In the genomic region with DNA sequence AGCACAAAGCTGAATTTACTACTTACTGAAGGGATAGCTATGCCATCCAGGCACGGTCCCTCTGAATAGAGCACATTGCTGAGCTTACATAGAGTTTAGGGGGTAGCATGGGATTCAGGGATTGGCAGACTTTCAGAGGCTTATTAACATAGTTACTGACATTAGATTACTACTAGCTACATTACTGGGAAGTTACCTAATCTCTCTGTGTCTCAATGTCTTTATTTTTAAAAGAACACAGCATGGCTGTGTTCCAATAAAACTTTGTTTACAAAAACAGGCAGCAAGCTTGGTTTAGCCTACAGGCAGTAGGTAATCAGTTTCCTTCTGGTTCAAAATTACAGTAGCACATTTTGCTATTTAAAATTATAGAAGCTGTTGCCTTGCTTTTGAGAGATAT, we compare ENCODE assay signal across 21 cellular contexts. TPM values are rescaled to one million over a fixed set of nuclear protein-coding genes. Genes with fewer than 3 reads are reported as not detected.
A peak's percentile ranks its signal among the peaks of the same experiment; 100 is the strongest.
DNase-seq lines count a peak whose midpoint lies in the region; ATAC-seq, FAIRE-seq and TF ChIP-seq lines count a peak whose summit lies in the region.
"Had no signal": no experiment of that assay in that cellular context is flagged by ENCODE, and none has a peak within 500 bp of the region (broad histone marks: within the 10 kb centered on the region; RNA-seq: fewer than 3 reads in every experiment).

No MANE protein-coding gene starts in this region.

- H3K36me3 ChIP-seq in keratinocyte (ENCODE audit: control insufficient read depth in 2 of 2, extremely low read depth in 1 of 2, insufficient read depth in 2 of 2, low read length in 2 of 2), result no peaks in the 10 kb centered on the region
- H3K36me3 ChIP-seq: breast epithelium, transverse colon had no signal

- no peak overlapping the region for H3K4me3 Mint-ChIP-seq in CD4-positive, alpha-beta T cell
- H3K4me3 Mint-ChIP-seq: activated T-cell treated with anti-CD3 and anti-CD28 coated beads, Interleukin-2, amount 50 U/mL, for 4 hours; stimulated activated memory B cell treated with anti-CD40 and anti-IgM and Interleukin-4, amounts not matched to agents 10 μg/mL and 1 μg/mL and 100 μg/mL, for 72 hours had no signal

- CTCF ChIA-PET in CD4-positive, alpha-beta T cell (lab: Charles Lee), result no interaction called here

- DNase-seq in Right ventricle myocardium superior (no peak), cardiac septum (ENCODE audit: low spot score) (no peak), astrocyte of the hippocampus (ENCODE audit: low read depth, low spot score) (peak; percentile 57), keratinocyte (ENCODE audit: low read depth, low spot score) (no peak), dermis blood vessel endothelial cell (no peak)
- no peak for DNase-seq in CD4-positive, alpha-beta T cell
- DNase-seq: activated CD4-positive, alpha-beta T cell treated with anti-CD3 and anti-CD28 coated beads, Interleukin-2, amount 50 U/mL, for 48 hours; activated T-cell treated with anti-CD3 and anti-CD28 coated beads, Interleukin-2, amount 50 U/mL, for 4 hours; effector CD8-positive, alpha-beta T cell; foreskin keratinocyte; midbrain; NCI-H1436 treated with DMSO at 0.1 percent for 48 hours; NCI-H446 treated with DMSO at 0.1 percent for 48 hours; PC-3; transverse colon had no signal

- no peak overlapping the region for H3K27ac ChIP-seq in keratinocyte (ENCODE audit: control insufficient read depth, insufficient read depth, low read length)
- no peak overlapping the region for H3K27ac ChIP-seq in CD4-positive, alpha-beta T cell (ENCODE audit: low read depth, low read length)
- H3K27ac ChIP-seq: breast epithelium, foreskin keratinocyte, skin epidermis, transverse colon had no signal

- H3K36me3 Mint-ChIP-seq in CD4-positive, alpha-beta T cell (ENCODE audit: low read depth), result no peaks in the 10 kb centered on the region
- H3K36me3 Mint-ChIP-seq: stimulated activated memory B cell treated with anti-CD40 and anti-IgM and Interleukin-4, amounts not matched to agents 10 μg/mL and 1 μg/mL and 100 μg/mL, for 72 hours had no signal

- H3K4me1 Mint-ChIP-seq in CD4-positive, alpha-beta T cell (ENCODE audit: low read depth), result peaks cover 23% of the 10 kb centered on the region

- POLR2A ChIA-PET in CD4-positive, alpha-beta T cell (lab: Charles Lee), result interaction anchor here (0.9 kb wide), 1 partner anchor 279 kb away, joined by 3 read pairs; a partner anchor contains a TSS

- H3K4me1 ChIP-seq in keratinocyte (ENCODE audit: control insufficient read depth, extremely low read depth, insufficient read depth, low read length), result no peaks in the 10 kb centered on the region
- H3K4me1 ChIP-seq: breast epithelium had no signal

- H3K9me3 ChIP-seq in keratinocyte (ENCODE audit: control insufficient read depth, low read depth, low read length), result no peaks in the 10 kb centered on the region
- H3K9me3 ChIP-seq in CD4-positive, alpha-beta T cell (ENCODE audit: control insufficient read depth, low read length), result no peaks in the 10 kb centered on the region
- H3K9me3 ChIP-seq: breast epithelium, transverse colon had no signal

- H2AFZ ChIP-seq in keratinocyte (ENCODE audit: control insufficient read depth, low read length), result no peak overlapping the region

- H3K9ac ChIP-seq in keratinocyte (ENCODE audit: control insufficient read depth, extremely low read depth, insufficient read depth, low read length), result no peak overlapping the region

- H4K20me1 ChIP-seq in keratinocyte (ENCODE audit: control insufficient read depth, extremely low read depth, insufficient read depth, low read length), result no peaks in the 10 kb centered on the region

- peak; percentile 51 for ATAC-seq in Right ventricle myocardium superior (ENCODE audit: poor library complexity)
- ATAC-seq in HG02763 (IDR thresholded peaks at IDR 0.05; ENCODE audit: unreplicated experiment), result no peak
- no peak for ATAC-seq in CD4-positive, alpha-beta T cell (ENCODE audit: poor library complexity)
- ATAC-seq in GM19328 (IDR thresholded peaks at IDR 0.05; ENCODE audit: unreplicated experiment), result no peak
- ATAC-seq: activated naive CD4-positive, alpha-beta T cell treated with anti-CD3 and anti-CD28 coated beads, Interleukin-2, amount 50 U/mL, for 72 hours; activated T-cell treated with anti-CD3 and anti-CD28 coated beads, Interleukin-2, amount 50 U/mL, for 4 hours; foreskin keratinocyte; PC-3; stimulated activated memory B cell treated with anti-CD40 and anti-IgM and Interleukin-4, amounts not matched to agents 10 μg/mL and 1 μg/mL and 100 μg/mL, for 72 hours had no signal

- no peak for TF ChIP-seq CTCF in keratinocyte (optimal IDR thresholded peaks at IDR 0.05 in 1 of 3, IDR thresholded peaks at IDR 0.05 in 1 of 3, conservative IDR thresholded peaks at IDR 0.05 in 1 of 3; ENCODE audit: extremely low read depth in 1 of 3, insufficient read depth in 2 of 3, low read length in 3 of 3)
- no peak for TF ChIP-seq CTCF in CD4-positive, alpha-beta T cell (IDR thresholded peaks at IDR 0.05)

- no peaks in the 10 kb centered on the region for H3K27me3 Mint-ChIP-seq in CD4-positive, alpha-beta T cell
- H3K27me3 Mint-ChIP-seq: stimulated activated memory B cell treated with anti-CD40 and anti-IgM and Interleukin-4, amounts not matched to agents 10 μg/mL and 1 μg/mL and 100 μg/mL, for 72 hours had no signal

- intact Hi-C loops in Right ventricle myocardium superior (cut with DNase I), result no loop called here
- intact Hi-C loops in cardiac septum (cut with DNase I), result no loop called here
- intact Hi-C loops in CD4-positive, alpha-beta T cell (cut with DNase I, micrococcal nuclease), result no loop called here

- no peaks in the 10 kb centered on the region for H3K9me1 ChIP-seq in keratinocyte (ENCODE audit: control insufficient read depth, extremely low read depth, insufficient read depth, low read length)

- peaks cover 6% of the 10 kb centered on the region for H3K79me2 ChIP-seq in keratinocyte (ENCODE audit: control insufficient read depth, insufficient read depth, low read length)

- H3K4me2 ChIP-seq in keratinocyte (ENCODE audit: control insufficient read depth, extremely low read depth, insufficient read depth, low read depth, low read length), result no peak overlapping the region

- H3K9me3 Mint-ChIP-seq in CD4-positive, alpha-beta T cell, result no peaks in the 10 kb centered on the region
- H3K9me3 Mint-ChIP-seq: activated naive CD4-positive, alpha-beta T cell treated with anti-CD3 and anti-CD28 coated beads, Interleukin-2, amount 50 U/mL, for 72 hours; activated T-cell treated with anti-CD3 and anti-CD28 coated beads, Interleukin-2, amount 50 U/mL, for 4 hours; stimulated activated memory B cell treated with anti-CD40 and anti-IgM and Interleukin-4, amounts not matched to agents 10 μg/mL and 1 μg/mL and 100 μg/mL, for 72 hours had no signal

- H3K4me3 ChIP-seq in keratinocyte (ENCODE audit: control insufficient read depth in 2 of 3, extremely low read depth in 1 of 3, insufficient read depth in 2 of 3, low read depth in 1 of 3, low read length in 3 of 3), result no peak overlapping the region
- H3K4me3 ChIP-seq: breast epithelium, skin epidermis, transverse colon had no signal

- FAIRE-seq in keratinocyte (lab: Jason Lieb, UNC), result peak; percentile 36

- no peak overlapping the region for H3K27ac Mint-ChIP-seq in CD4-positive, alpha-beta T cell
- H3K27ac Mint-ChIP-seq: activated naive CD4-positive, alpha-beta T cell treated with anti-CD3 and anti-CD28 coated beads, Interleukin-2, amount 50 U/mL, for 72 hours; stimulated activated memory B cell treated with anti-CD40 and anti-IgM and Interleukin-4, amounts not matched to agents 10 μg/mL and 1 μg/mL and 100 μg/mL, for 72 hours had no signal

- dilution Hi-C loops in keratinocyte (cut with MboI; ENCODE audit: extremely low pct_ligation_motif_present, low sequenced_read_pairs), result no loop called here

- H3K27me3 ChIP-seq in keratinocyte (ENCODE audit: control insufficient read depth, extremely low read depth, insufficient read depth, low read length), result no peaks in the 10 kb centered on the region
- H3K27me3 ChIP-seq in CD4-positive, alpha-beta T cell (ENCODE audit: control insufficient read depth, insufficient read depth, low read length), result no peaks in the 10 kb centered on the region
- H3K27me3 ChIP-seq: breast epithelium, foreskin keratinocyte, transverse colon had no signal

RNA-seq across cellular contexts. Expression of a gene that starts 7.0 kb away (rescaled TPM):
- total RNA-seq in Right ventricle myocardium superior (12.4 TPM), cardiac septum (11.2 TPM), dermis blood vessel endothelial cell (11.9 and 17.3 TPM in 2 replicates)
- 3.0 to 6.7 TPM (median 4.4 TPM) in 3 replicates for polyA plus RNA-seq in keratinocyte
- polyA plus RNA-seq in keratinocyte (2011; ENCODE audit: low read depth), result 19.3 TPM
- polyA plus RNA-seq in keratinocyte (2011; cell fraction: cytosol; rRNA removed), result 2.8 and 4.9 TPM in 2 replicates
- 3.3 and 4.4 TPM in 2 replicates for polyA plus RNA-seq in keratinocyte (2011; cell fraction: nucleus; rRNA removed)
- 5.6 and 6.8 TPM in 2 replicates for polyA plus RNA-seq in keratinocyte (2012; ENCODE audit: low replicate concordance)
- 2.3 to 15.0 TPM (median 6.0 TPM) in 3 replicates for polyA minus RNA-seq in keratinocyte
- 9.2 TPM for polyA minus RNA-seq in keratinocyte (2011; cell fraction: cytosol; rRNA and poly(A)+ RNA removed)
- polyA minus RNA-seq in keratinocyte (2011; cell fraction: nucleus; rRNA and poly(A)+ RNA removed), result 5.6 and 6.7 TPM in 2 replicates
- total RNA-seq in CD4-positive, alpha-beta T cell, result 1 to 10 TPM; 6.3 to 7.0 TPM
